ENCODE assay signal across 23 cellular contexts in the genomic region with DNA sequence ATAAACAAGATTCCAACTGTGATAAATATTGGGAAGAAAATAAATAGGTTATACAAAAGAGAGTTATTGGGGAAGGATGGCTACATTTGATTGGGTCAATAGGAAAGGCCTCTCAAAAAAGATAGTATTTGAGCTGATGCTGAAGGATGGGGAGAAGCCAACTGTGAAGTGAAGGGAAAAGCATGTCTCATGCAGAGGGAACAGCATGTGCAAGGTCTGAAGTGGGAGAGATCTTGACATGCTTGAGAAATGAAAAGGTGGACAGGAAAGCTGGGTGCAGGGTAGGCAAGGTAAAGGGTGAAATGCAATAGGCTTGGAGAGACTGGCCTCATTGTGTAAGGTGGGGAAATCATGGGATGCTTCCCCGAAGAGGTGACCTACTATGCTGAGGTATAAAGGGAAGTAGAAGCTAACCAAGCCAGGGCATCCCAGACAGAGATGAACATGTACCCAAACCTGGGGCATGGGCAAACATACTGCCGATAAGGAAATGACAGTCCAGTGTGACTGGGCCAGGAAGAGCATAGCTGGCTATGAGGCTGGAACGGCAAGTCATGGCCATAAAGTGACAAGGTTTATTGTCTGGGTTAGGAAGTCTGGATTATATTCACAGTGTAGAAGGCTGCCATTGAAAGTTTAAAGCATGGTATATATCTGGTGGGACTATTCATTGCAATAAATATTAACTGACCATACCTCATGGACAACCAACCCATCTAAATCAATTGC.
DNase-seq lines count a peak whose midpoint lies in the region; ATAC-seq, FAIRE-seq and TF ChIP-seq lines count a peak whose summit lies in the region.
"Had no signal": no experiment of that assay in that cellular context is flagged by ENCODE, and none has a peak within 500 bp of the region (broad histone marks: within the 10 kb centered on the region; RNA-seq: fewer than 3 reads in every experiment).

No MANE protein-coding gene starts in this region.

- TF ChIP-seq CTCF in HepG2 (CRISPR knock-in tag; IDR thresholded peaks at IDR 0.05): no peak
- no peak for TF ChIP-seq CTCF in right lobe of liver (IDR thresholded peaks at IDR 0.05)
- TF ChIP-seq CTCF in hepatocyte (IDR thresholded peaks at IDR 0.05; ENCODE audit: poor library complexity): no peak
- TF ChIP-seq CTCF in thyroid gland (IDR thresholded peaks at IDR 0.05): no peak

- no TSS peak for BruUV-seq in HepG2 (replicated peaks; lab: Mats Ljungman, UMichigan)

- peaks cover 3 to 28% of the 10 kb centered on the region in 2 experiments for H3K36me3 ChIP-seq in HepG2 (replicated peaks in 1 of 2; ENCODE audit: control insufficient read depth in 1 of 2, insufficient read depth in 2 of 2, low read length in 2 of 2)
- H3K36me3 ChIP-seq in right lobe of liver: no peaks in the 10 kb centered on the region
- no peaks in the 10 kb centered on the region for H3K36me3 ChIP-seq in hepatocyte (replicated peaks; ENCODE audit: insufficient read depth, low read depth)
- no peaks in the 10 kb centered on the region for H3K36me3 ChIP-seq in trophoblast cell (ENCODE audit: control insufficient read depth in 1 of 2, insufficient read depth in 2 of 2, low read length in 2 of 2)
- no peaks in the 10 kb centered on the region for H3K36me3 ChIP-seq in thyroid gland
- H3K36me3 ChIP-seq: BLaER1 treated with 17β-estradiol and CSF1 and Interleukin-3, amounts not matched to agents 10 nM and 100 nM; Peyer's patch; SJSA1 had no signal

- H2BK12ac ChIP-seq in trophoblast cell (ENCODE audit: low read length): peak overlapping the region; percentile 0

- no peak overlapping the region for H3K23ac ChIP-seq in trophoblast cell (ENCODE audit: low read length)

- no peaks in the 10 kb centered on the region for H3K27me3 ChIP-seq in HepG2 (ENCODE audit: control insufficient read depth in 1 of 2, insufficient read depth in 2 of 2, low read length in 2 of 2)
- H3K27me3 ChIP-seq in right lobe of liver: no peaks in the 10 kb centered on the region
- H3K27me3 ChIP-seq in hepatocyte: no peaks in the 10 kb centered on the region
- no peaks in the 10 kb centered on the region for H3K27me3 ChIP-seq in trophoblast cell (ENCODE audit: insufficient read depth, low read length)
- no peaks in the 10 kb centered on the region for H3K27me3 ChIP-seq in thyroid gland
- H3K27me3 ChIP-seq: BLaER1 treated with 17β-estradiol and CSF1 and Interleukin-3, amounts not matched to agents 10 nM and 100 nM; Peyer's patch; SJSA1 had no signal

- H3K4me1 ChIP-seq in HepG2 (ENCODE audit: insufficient read depth, low read length) (peaks cover 70% of the 10 kb centered on the region), right lobe of liver (no peaks in the 10 kb centered on the region), hepatocyte (ENCODE audit: insufficient read depth) (peaks cover 20% of the 10 kb centered on the region), trophoblast cell (ENCODE audit: control insufficient read depth in 1 of 2, insufficient read depth in 2 of 2, low read length in 2 of 2) (peaks cover 0 to 3% of the 10 kb centered on the region in 2 experiments), thyroid gland (no peaks in the 10 kb centered on the region)

- H3K9me2 ChIP-seq in hepatocyte (replicated peaks; ENCODE audit: insufficient read depth): no peaks in the 10 kb centered on the region

- no peak for TF ChIP-seq EP300 in HepG2 (IDR thresholded peaks at IDR 0.05; ENCODE audit: low read depth in 2 of 2, low read length in 2 of 2)
- no peak for TF ChIP-seq EP300 in HepG2 (CRISPR knock-in tag; IDR thresholded peaks at IDR 0.05; ENCODE audit: borderline replicate concordance)

- no peak overlapping the region for H3K14ac ChIP-seq in trophoblast cell (ENCODE audit: low read length)

- no peak overlapping the region for H2BK5ac ChIP-seq in trophoblast cell (ENCODE audit: low read depth, low read length, poor library complexity)

- no peak overlapping the region for H4K8ac ChIP-seq in trophoblast cell (ENCODE audit: low read depth, low read length)

- H3K18ac ChIP-seq in trophoblast cell (ENCODE audit: low read length): no peak overlapping the region

- no peak for TF ChIP-seq RAD21 in HepG2 (CRISPR knock-in tag; IDR thresholded peaks at IDR 0.05)

- H2AFZ ChIP-seq in HepG2 (ENCODE audit: low read length): no peak overlapping the region
- no peak overlapping the region for H2AFZ ChIP-seq in hepatocyte
- H2AFZ ChIP-seq in trophoblast cell (ENCODE audit: insufficient read depth, low read length, poor library complexity): no peak overlapping the region

- DNase-seq in HepG2 (ENCODE audit: low spot score): no peak
- no peak for DNase-seq in right lobe of liver
- no peak for DNase-seq in hepatocyte (ENCODE audit: low spot score)
- DNase-seq in trophoblast cell: no peak
- DNase-seq in thyroid gland: no peak
- DNase-seq in Right ventricle myocardium inferior (ENCODE audit: missing footprints): no peak
- no peak for DNase-seq in amniotic stem cell (lab: John Stamatoyannopoulos, UW)
- DNase-seq: 8988T; CD4-positive, alpha-beta memory T cell; GOT3; Karpas-422; NCI-H1694; NCI-H2081; NCI-H2171; NCI-H524 treated with DMSO at 0.1 percent for 48 hours; NCI-H82; Peyer's patch had no signal

- H2BK120ac ChIP-seq in trophoblast cell (ENCODE audit: insufficient read depth, low read length, poor library complexity): no peak overlapping the region

- FAIRE-seq in HepG2 (lab: Jason Lieb, UNC): no peak
- FAIRE-seq: G401.6, GM12892, GM18507 had no signal

- H4K91ac ChIP-seq in trophoblast cell (ENCODE audit: low read depth, low read length): no peak overlapping the region

- H3K9ac ChIP-seq in HepG2 (ENCODE audit: insufficient read depth, low read depth, low read length) (peak overlapping the region; percentile 7; the same call in 1 of the 2 replicates), trophoblast cell (ENCODE audit: low read length) (no peak overlapping the region)
- H3K9ac ChIP-seq: BLaER1 treated with 17β-estradiol and CSF1 and Interleukin-3, amounts not matched to agents 10 nM and 100 nM had no signal

- intact Hi-C loops in HepG2 (cut with micrococcal nuclease; ENCODE audit: unreplicated experiment) (loop anchor here (1.0 to 5.0 kb wide), 3 partner anchors 37 to 92 kb away; a partner anchor contains a TSS), right lobe of liver (cut with DNase I) (no loop called here), thyroid gland (cut with DNase I) (no loop called here), Right ventricle myocardium inferior (cut with DNase I) (no loop called here)

- H3K27ac ChIP-seq in HepG2 (ENCODE audit: extremely low read length, insufficient read depth, low read length) (peak overlapping the region; percentile 73), right lobe of liver (no peak overlapping the region), hepatocyte (peak overlapping the region; percentile 81), trophoblast cell (ENCODE audit: low read depth, low read length) (no peak overlapping the region), thyroid gland (no peak overlapping the region)
- H3K27ac ChIP-seq: BLaER1 treated with 17β-estradiol and CSF1 and Interleukin-3, amounts not matched to agents 10 nM and 100 nM; Peyer's patch; SJSA1 had no signal

- ATAC-seq in HepG2 (no peak; the same call in 2 of the 3 replicates), right lobe of liver (no peak), Right ventricle myocardium inferior (no peak), HG03457 (IDR thresholded peaks at IDR 0.05; ENCODE audit: unreplicated experiment) (no peak)

- POLR2A ChIA-PET in HepG2 (lab: Yijun Ruan, JAX): interaction anchor here (1.2 to 1.9 kb wide), 3 partner anchors 33 to 41 kb away, joined by 3 to 6 read pairs (median 3); no protein-coding TSS in a partner anchor

- TF ChIP-seq POLR2A in HepG2 (IDR thresholded peaks at IDR 0.05; ENCODE audit: insufficient read depth in 1 of 2, low read depth in 2 of 2, low read length in 2 of 2): no peak
- TF ChIP-seq POLR2A in right lobe of liver (IDR thresholded peaks at IDR 0.05): no peak
- TF ChIP-seq POLR2A in thyroid gland (IDR thresholded peaks at IDR 0.05): no peak

- CTCF ChIA-PET in HepG2 (lab: Yijun Ruan, JAX; ENCODE audit: low intra/inter-chr PET ratio, low total read pairs): no interaction called here

- H3K79me2 ChIP-seq in HepG2 (ENCODE audit: insufficient read depth, low read length) (peaks cover 26% of the 10 kb centered on the region), hepatocyte (no peaks in the 10 kb centered on the region), trophoblast cell (ENCODE audit: control insufficient read depth, insufficient read depth, low read length, poor library complexity) (no peaks in the 10 kb centered on the region)

- no peak overlapping the region for H2AK5ac ChIP-seq in trophoblast cell (ENCODE audit: low read length)

- H3K4me2 ChIP-seq in HepG2 (ENCODE audit: low read depth, low read length) (peak overlapping the region; percentile 10; the same call in 1 of the 2 replicates), hepatocyte (no peak overlapping the region), trophoblast cell (ENCODE audit: low read length) (no peak overlapping the region)
- H3K4me2 ChIP-seq: BLaER1 treated with 17β-estradiol and CSF1 and Interleukin-3, amounts not matched to agents 10 nM and 100 nM had no signal

- WGBS in HepG2 (ENCODE audit: low lambda C conversion rate): 100% methylated on average over 3 of the region's 3 CpGs
- WGBS in right lobe of liver (ENCODE audit: insufficient coverage, low coverage, low lambda C conversion rate, missing lambda C conversion rate): 92% methylated on average over 2 of the region's 3 CpGs
- 79% methylated on average over 3 of the region's 3 CpGs for WGBS in hepatocyte (ENCODE audit: low lambda C conversion rate, missing lambda C conversion rate)
- WGBS in trophoblast cell (ENCODE audit: extremely low coverage, insufficient coverage, insufficient read length): no CpG with 5 or more reads among the region's 3 CpGs
- 91% methylated on average over 3 of the region's 3 CpGs for WGBS in thyroid gland, 2 donors

- no peak overlapping the region for H4K12ac ChIP-seq in trophoblast cell (ENCODE audit: low read depth, low read length)

- H3K9me3 ChIP-seq in HepG2 (ENCODE audit: low read length): no peaks in the 10 kb centered on the region
- no peaks in the 10 kb centered on the region for H3K9me3 ChIP-seq in right lobe of liver
- no peaks in the 10 kb centered on the region for H3K9me3 ChIP-seq in hepatocyte (ENCODE audit: low read depth)
- H3K9me3 ChIP-seq in trophoblast cell (ENCODE audit: insufficient read depth, low read depth, low read length): no peaks in the 10 kb centered on the region
- no peaks in the 10 kb centered on the region for H3K9me3 ChIP-seq in thyroid gland
- H3K9me3 ChIP-seq: BLaER1 treated with 17β-estradiol and CSF1 and Interleukin-3, amounts not matched to agents 10 nM and 100 nM; Peyer's patch; SJSA1 had no signal

- no peaks in the 10 kb centered on the region; the same call in 1 of the 2 replicates for H4K20me1 ChIP-seq in HepG2 (ENCODE audit: insufficient read depth, low read length)
- H4K20me1 ChIP-seq in hepatocyte (ENCODE audit: insufficient read depth, poor library complexity, severe bottlenecking): no peaks in the 10 kb centered on the region
- H4K20me1 ChIP-seq: BLaER1 treated with 17β-estradiol and CSF1 and Interleukin-3, amounts not matched to agents 10 nM and 100 nM had no signal

- H3K4me3 ChIP-seq in HepG2 (replicated peaks in 1 of 3; ENCODE audit: insufficient read depth in 1 of 3, low read depth in 2 of 3, low read length in 3 of 3) (no peak overlapping the region; a peak in 1 of 6 replicates), right lobe of liver (no peak overlapping the region), hepatocyte (no peak overlapping the region), trophoblast cell (ENCODE audit: low read depth, low read length) (no peak overlapping the region), thyroid gland (replicated peaks in 1 of 3) (no peak overlapping the region)
- H3K4me3 ChIP-seq: BLaER1 treated with 17β-estradiol and CSF1 and Interleukin-3, amounts not matched to agents 10 nM and 100 nM; Peyer's patch; SJSA1 had no signal

- no peak overlapping the region for H3K4ac ChIP-seq in trophoblast cell (ENCODE audit: low read depth, low read length)

- H3K79me1 ChIP-seq in trophoblast cell (ENCODE audit: low read length): no peaks in the 10 kb centered on the region

- in situ Hi-C loops in HepG2 (cut with HindIII; ENCODE audit: extremely low pct_ligation_motif_present, low pct_unique_long_range_greater_than_20kb): loop anchor here (5.0 kb wide), 2 partner anchors 37 to 92 kb away; a partner anchor contains a TSS

Comparison
In these comparisons a context has a peak if more than half of its experiments do, and no peak if none do; other contexts are left out.
1. H3K27ac ChIP-seq: peak in HepG2 (single experiment) and hepatocyte (single experiment); none in right lobe of liver (0 of 3), trophoblast cell (single experiment) and thyroid gland (0 of 3).